2 cellular contexts compared by ENCODE assay signal in the genomic region with DNA sequence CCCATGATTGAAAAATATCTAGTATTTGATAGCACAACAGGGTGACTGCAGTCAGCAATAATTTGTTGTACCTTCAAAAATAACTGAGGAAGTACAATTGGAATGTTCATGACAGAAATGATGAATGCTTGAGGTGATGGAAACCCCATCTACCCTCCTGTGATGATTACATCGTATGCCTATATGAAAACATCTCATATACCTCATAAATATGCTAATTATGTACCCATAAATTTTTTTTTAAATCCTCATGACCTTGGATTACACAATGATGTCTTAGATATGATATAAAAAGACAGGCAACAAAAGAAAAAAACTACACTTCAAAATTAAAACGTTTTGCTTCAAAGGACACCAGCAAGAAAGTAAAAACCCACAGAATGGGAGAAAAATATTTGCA.
TF ChIP-seq lines count a peak whose summit lies in the region.

No MANE protein-coding gene starts in this region.

TF ChIP-seq in GM23338, 12 proteins besides CTCF, POLR2A, EP300 and RAD21 (continued from another document):
- TF ChIP-seq, protein P1, sequence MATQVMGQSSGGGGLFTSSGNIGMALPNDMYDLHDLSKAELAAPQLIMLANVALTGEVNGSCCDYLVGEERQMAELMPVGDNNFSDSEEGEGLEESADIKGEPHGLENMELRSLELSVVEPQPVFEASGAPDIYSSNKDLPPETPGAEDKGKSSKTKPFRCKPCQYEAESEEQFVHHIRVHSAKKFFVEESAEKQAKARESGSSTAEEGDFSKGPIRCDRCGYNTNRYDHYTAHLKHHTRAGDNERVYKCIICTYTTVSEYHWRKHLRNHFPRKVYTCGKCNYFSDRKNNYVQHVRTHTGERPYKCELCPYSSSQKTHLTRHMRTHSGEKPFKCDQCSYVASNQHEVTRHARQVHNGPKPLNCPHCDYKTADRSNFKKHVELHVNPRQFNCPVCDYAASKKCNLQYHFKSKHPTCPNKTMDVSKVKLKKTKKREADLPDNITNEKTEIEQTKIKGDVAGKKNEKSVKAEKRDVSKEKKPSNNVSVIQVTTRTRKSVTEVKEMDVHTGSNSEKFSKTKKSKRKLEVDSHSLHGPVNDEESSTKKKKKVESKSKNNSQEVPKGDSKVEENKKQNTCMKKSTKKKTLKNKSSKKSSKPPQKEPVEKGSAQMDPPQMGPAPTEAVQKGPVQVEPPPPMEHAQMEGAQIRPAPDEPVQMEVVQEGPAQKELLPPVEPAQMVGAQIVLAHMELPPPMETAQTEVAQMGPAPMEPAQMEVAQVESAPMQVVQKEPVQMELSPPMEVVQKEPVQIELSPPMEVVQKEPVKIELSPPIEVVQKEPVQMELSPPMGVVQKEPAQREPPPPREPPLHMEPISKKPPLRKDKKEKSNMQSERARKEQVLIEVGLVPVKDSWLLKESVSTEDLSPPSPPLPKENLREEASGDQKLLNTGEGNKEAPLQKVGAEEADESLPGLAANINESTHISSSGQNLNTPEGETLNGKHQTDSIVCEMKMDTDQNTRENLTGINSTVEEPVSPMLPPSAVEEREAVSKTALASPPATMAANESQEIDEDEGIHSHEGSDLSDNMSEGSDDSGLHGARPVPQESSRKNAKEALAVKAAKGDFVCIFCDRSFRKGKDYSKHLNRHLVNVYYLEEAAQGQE (IDR thresholded peaks at IDR 0.05; ENCODE audit: unreplicated experiment), result no peak
- TF ChIP-seq STAT1 (IDR thresholded peaks at IDR 0.05; ENCODE audit: unreplicated experiment), result no peak
- TF ChIP-seq, protein P2, sequence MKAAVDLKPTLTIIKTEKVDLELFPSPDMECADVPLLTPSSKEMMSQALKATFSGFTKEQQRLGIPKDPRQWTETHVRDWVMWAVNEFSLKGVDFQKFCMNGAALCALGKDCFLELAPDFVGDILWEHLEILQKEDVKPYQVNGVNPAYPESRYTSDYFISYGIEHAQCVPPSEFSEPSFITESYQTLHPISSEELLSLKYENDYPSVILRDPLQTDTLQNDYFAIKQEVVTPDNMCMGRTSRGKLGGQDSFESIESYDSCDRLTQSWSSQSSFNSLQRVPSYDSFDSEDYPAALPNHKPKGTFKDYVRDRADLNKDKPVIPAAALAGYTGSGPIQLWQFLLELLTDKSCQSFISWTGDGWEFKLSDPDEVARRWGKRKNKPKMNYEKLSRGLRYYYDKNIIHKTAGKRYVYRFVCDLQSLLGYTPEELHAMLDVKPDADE (IDR thresholded peaks at IDR 0.05), result no peak
- TF ChIP-seq CREB1 (CRISPR knock-in tag; IDR thresholded peaks at IDR 0.05; ENCODE audit: low read depth), result no peak
- no peak for TF ChIP-seq ZNF114 (CRISPR knock-in tag; IDR thresholded peaks at IDR 0.05)
- no peak for TF ChIP-seq NANOG (IDR thresholded peaks at IDR 0.05; ENCODE audit: borderline replicate concordance)
- no peak for TF ChIP-seq POLR2AphosphoS5 (IDR thresholded peaks at IDR 0.05; ENCODE audit: low read depth)
- TF ChIP-seq, protein P3, sequence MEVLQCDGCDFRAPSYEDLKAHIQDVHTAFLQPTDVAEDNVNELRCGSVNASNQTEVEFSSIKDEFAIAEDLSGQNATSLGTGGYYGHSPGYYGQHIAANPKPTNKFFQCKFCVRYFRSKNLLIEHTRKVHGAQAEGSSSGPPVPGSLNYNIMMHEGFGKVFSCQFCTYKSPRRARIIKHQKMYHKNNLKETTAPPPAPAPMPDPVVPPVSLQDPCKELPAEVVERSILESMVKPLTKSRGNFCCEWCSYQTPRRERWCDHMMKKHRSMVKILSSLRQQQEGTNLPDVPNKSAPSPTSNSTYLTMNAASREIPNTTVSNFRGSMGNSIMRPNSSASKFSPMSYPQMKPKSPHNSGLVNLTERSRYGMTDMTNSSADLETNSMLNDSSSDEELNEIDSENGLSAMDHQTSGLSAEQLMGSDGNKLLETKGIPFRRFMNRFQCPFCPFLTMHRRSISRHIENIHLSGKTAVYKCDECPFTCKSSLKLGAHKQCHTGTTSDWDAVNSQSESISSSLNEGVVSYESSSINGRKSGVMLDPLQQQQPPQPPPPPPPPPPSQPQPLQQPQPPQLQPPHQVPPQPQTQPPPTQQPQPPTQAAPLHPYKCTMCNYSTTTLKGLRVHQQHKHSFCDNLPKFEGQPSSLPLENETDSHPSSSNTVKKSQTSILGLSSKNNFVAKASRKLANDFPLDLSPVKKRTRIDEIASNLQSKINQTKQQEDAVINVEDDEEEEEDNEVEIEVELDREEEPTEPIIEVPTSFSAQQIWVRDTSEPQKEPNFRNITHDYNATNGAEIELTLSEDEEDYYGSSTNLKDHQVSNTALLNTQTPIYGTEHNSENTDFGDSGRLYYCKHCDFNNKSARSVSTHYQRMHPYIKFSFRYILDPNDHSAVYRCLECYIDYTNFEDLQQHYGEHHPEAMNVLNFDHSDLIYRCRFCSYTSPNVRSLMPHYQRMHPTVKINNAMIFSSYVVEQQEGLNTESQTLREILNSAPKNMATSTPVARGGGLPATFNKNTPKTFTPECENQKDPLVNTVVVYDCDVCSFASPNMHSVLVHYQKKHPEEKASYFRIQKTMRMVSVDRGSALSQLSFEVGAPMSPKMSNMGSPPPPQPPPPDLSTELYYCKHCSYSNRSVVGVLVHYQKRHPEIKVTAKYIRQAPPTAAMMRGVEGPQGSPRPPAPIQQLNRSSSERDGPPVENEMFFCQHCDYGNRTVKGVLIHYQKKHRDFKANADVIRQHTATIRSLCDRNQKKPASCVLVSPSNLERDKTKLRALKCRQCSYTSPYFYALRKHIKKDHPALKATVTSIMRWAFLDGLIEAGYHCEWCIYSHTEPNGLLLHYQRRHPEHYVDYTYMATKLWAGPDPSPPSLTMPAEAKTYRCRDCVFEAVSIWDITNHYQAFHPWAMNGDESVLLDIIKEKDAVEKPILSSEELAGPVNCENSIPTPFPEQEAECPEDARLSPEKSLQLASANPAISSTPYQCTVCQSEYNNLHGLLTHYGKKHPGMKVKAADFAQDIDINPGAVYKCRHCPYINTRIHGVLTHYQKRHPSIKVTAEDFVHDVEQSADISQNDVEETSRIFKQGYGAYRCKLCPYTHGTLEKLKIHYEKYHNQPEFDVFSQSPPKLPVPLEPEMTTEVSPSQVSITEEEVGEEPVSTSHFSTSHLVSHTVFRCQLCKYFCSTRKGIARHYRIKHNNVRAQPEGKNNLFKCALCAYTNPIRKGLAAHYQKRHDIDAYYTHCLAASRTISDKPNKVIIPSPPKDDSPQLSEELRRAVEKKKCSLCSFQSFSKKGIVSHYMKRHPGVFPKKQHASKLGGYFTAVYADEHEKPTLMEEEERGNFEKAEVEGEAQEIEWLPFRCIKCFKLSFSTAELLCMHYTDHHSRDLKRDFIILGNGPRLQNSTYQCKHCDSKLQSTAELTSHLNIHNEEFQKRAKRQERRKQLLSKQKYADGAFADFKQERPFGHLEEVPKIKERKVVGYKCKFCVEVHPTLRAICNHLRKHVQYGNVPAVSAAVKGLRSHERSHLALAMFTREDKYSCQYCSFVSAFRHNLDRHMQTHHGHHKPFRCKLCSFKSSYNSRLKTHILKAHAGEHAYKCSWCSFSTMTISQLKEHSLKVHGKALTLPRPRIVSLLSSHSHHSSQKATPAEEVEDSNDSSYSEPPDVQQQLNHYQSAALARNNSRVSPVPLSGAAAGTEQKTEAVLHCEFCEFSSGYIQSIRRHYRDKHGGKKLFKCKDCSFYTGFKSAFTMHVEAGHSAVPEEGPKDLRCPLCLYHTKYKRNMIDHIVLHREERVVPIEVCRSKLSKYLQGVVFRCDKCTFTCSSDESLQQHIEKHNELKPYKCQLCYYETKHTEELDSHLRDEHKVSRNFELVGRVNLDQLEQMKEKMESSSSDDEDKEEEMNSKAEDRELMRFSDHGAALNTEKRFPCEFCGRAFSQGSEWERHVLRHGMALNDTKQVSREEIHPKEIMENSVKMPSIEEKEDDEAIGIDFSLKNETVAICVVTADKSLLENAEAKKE (CRISPR knock-in tag; IDR thresholded peaks at IDR 0.05), result no peak
- TF ChIP-seq EZH2phosphoT487 (IDR thresholded peaks at IDR 0.05; ENCODE audit: unreplicated experiment), result no peak
TF ChIP-seq in GM23338: peak in this region for 0.

TF ChIP-seq in neural cell, 6 proteins besides CTCF, POLR2A, EP300 and RAD21:
- TF ChIP-seq, protein P1 (IDR thresholded peaks at IDR 0.05; ENCODE audit: borderline replicate concordance), result no peak
- TF ChIP-seq TAF1 (IDR thresholded peaks at IDR 0.05; ENCODE audit: low read depth) (no peak), EZH2 (IDR thresholded peaks at IDR 0.05; ENCODE audit: borderline replicate concordance, insufficient read depth, low read length, poor library complexity, severe bottlenecking) (no peak), MXI1 (conservative IDR thresholded peaks at IDR 0.05; ENCODE audit: poor library complexity, severe bottlenecking) (no peak), POLR2AphosphoS5 (IDR thresholded peaks at IDR 0.05) (no peak), SMC3 (conservative IDR thresholded peaks at IDR 0.05; ENCODE audit: poor library complexity) (no peak)
TF ChIP-seq in neural cell: peak in this region for 0.
